In the genomic region with DNA sequence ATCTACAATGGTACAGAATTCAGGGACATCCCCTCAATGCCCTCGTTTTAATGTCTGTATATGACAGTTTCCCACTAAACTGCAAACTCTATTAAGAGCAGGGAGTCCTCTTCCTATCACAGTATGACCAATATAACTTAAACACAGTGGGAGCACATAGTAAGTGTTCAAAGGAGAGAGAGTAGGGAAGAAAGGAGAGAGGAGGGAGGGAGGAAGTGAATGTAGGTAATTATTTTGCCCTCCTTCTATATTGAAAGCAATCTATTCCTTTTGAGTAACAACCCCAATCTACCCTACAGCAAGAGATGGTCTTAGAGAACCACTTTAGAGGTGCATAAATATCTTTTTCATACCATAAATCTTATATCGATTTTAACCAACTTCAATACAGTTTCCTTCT, we compare ENCODE assay signal across 1 cellular context.
TF ChIP-seq lines count a peak whose summit lies in the region.

No MANE protein-coding gene starts in this region.

TF ChIP-seq in GM12878, 131 proteins besides CTCF, POLR2A, EP300 and RAD21 (continued from another document):
- TF ChIP-seq ZNF622 (IDR thresholded peaks at IDR 0.05) = no peak
- TF ChIP-seq SPI1 (IDR thresholded peaks at IDR 0.05; ENCODE audit: borderline replicate concordance, insufficient read depth, low read depth, low read length) = peak; percentile 55
- TF ChIP-seq RCOR1 (conservative IDR thresholded peaks at IDR 0.05; ENCODE audit: low read depth, low read length) = no peak
- no peak for TF ChIP-seq BRCA1 (IDR thresholded peaks at IDR 0.05; ENCODE audit: low read depth, low read length)
- TF ChIP-seq, protein P1, sequence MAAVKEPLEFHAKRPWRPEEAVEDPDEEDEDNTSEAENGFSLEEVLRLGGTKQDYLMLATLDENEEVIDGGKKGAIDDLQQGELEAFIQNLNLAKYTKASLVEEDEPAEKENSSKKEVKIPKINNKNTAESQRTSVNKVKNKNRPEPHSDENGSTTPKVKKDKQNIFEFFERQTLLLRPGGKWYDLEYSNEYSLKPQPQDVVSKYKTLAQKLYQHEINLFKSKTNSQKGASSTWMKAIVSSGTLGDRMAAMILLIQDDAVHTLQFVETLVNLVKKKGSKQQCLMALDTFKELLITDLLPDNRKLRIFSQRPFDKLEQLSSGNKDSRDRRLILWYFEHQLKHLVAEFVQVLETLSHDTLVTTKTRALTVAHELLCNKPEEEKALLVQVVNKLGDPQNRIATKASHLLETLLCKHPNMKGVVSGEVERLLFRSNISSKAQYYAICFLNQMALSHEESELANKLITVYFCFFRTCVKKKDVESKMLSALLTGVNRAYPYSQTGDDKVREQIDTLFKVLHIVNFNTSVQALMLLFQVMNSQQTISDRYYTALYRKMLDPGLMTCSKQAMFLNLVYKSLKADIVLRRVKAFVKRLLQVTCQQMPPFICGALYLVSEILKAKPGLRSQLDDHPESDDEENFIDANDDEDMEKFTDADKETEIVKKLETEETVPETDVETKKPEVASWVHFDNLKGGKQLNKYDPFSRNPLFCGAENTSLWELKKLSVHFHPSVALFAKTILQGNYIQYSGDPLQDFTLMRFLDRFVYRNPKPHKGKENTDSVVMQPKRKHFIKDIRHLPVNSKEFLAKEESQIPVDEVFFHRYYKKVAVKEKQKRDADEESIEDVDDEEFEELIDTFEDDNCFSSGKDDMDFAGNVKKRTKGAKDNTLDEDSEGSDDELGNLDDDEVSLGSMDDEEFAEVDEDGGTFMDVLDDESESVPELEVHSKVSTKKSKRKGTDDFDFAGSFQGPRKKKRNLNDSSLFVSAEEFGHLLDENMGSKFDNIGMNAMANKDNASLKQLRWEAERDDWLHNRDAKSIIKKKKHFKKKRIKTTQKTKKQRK (IDR thresholded peaks at IDR 0.05; ENCODE audit: low read depth, low read length) = no peak
- TF ChIP-seq ZSCAN29 (IDR thresholded peaks at IDR 0.05) = no peak
TF ChIP-seq in GM12878: peak in this region for 1.
